17 cellular contexts compared by ENCODE assay signal in the genomic region with DNA sequence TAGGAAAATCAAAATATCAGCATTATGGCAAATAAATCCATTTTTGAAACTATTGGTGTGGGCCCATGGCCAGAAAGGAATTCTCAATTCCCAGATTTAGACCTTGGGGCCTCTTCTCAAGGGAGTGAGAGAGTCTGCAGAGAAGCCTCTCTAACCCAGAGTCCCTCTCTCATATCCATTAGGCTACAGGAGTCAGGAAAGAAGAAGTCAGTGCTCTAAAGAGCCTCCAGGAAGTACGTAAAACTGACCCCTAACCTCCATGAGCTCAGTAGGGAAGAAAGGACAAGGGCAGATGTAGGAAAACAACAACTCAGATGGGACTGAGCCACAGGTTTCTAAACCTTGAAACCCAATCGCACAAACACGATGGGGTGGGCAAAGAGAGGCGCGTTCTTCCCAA.
DNase-seq lines count a peak whose midpoint lies in the region; ATAC-seq and TF ChIP-seq lines count a peak whose summit lies in the region.
"Had no signal": no experiment of that assay in that cellular context is flagged by ENCODE, and none has a peak within 500 bp of the region (broad histone marks: within the 10 kb centered on the region; RNA-seq: fewer than 3 reads in every experiment).

No MANE protein-coding gene starts in this region.

- 92 to 93% methylated on average over 2 to 5 of the region's 5 CpGs for WGBS in gastroesophageal sphincter (ENCODE audit: low coverage in 1 of 2), 2 donors
- WGBS in psoas muscle, 3 donors: 90 to 98% (median 94%) methylated on average over 5 of the region's 5 CpGs

- H3K36me3 ChIP-seq in left ventricle myocardium inferior (no peaks in the 10 kb centered on the region), gastroesophageal sphincter (no peaks in the 10 kb centered on the region), psoas muscle (ENCODE audit: insufficient read depth in 1 of 2, low read depth in 1 of 2) (no peaks in the 10 kb centered on the region), subcutaneous abdominal adipose tissue (ENCODE audit: control insufficient read depth in 5 of 5, insufficient read depth in 5 of 5, low read length in 5 of 5) (no peaks in the 10 kb centered on the region)

- H3K27me3 ChIP-seq in left ventricle myocardium inferior (ENCODE audit: low read depth) (no peaks in the 10 kb centered on the region), gastroesophageal sphincter (no peaks in the 10 kb centered on the region), psoas muscle (ENCODE audit: insufficient read depth in 3 of 3, low read length in 2 of 3) (no peaks in the 10 kb centered on the region), subcutaneous abdominal adipose tissue (ENCODE audit: control insufficient read depth in 5 of 5, insufficient read depth in 4 of 5, low read length in 5 of 5) (no peaks in the 10 kb centered on the region)

- TF ChIP-seq CTCF in left ventricle myocardium inferior (IDR thresholded peaks at IDR 0.05; ENCODE audit: borderline replicate concordance) (no peak), gastroesophageal sphincter (IDR thresholded peaks at IDR 0.05) (no peak), psoas muscle (IDR thresholded peaks at IDR 0.05) (no peak)

- intact Hi-C loops in left ventricle myocardium inferior (cut with micrococcal nuclease) (no loop called here), left cardiac atrium (cut with DNase I) (no loop called here), psoas muscle (cut with DNase I) (no loop called here)

- no peak overlapping the region for H3K9ac ChIP-seq in subcutaneous abdominal adipose tissue (ENCODE audit: low read length in 5 of 5)

- no peaks in the 10 kb centered on the region for H3K4me1 ChIP-seq in left ventricle myocardium inferior
- peaks cover 0 to 17% (median 0%) of the 10 kb centered on the region in 3 donors for H3K4me1 ChIP-seq in gastroesophageal sphincter
- peaks cover 6% of the 10 kb centered on the region for H3K4me1 ChIP-seq in psoas muscle
- H3K4me1 ChIP-seq in subcutaneous abdominal adipose tissue (ENCODE audit: control insufficient read depth in 5 of 5, insufficient read depth in 5 of 5, low read length in 5 of 5): peaks cover 0 to 22% (median 17%) of the 10 kb centered on the region in 5 donors

- peak overlapping the region; percentile 53 for H3K27ac ChIP-seq in left ventricle myocardium inferior (replicated peaks)
- H3K27ac ChIP-seq in gastroesophageal sphincter: peak overlapping the region in 3 of 4 donors; percentile 29 to 61 (median 50)
- peak overlapping the region; percentile 33 for H3K27ac ChIP-seq in psoas muscle
- H3K27ac ChIP-seq in subcutaneous abdominal adipose tissue (ENCODE audit: low read depth, low read length): peak overlapping the region; percentile 81
- H3K27ac ChIP-seq: C4-2B had no signal

- H3K9me3 ChIP-seq in left ventricle myocardium inferior (replicated peaks) (no peaks in the 10 kb centered on the region), gastroesophageal sphincter (no peaks in the 10 kb centered on the region), psoas muscle (no peaks in the 10 kb centered on the region), subcutaneous abdominal adipose tissue (ENCODE audit: control insufficient read depth in 5 of 5, low read length in 5 of 5) (no peaks in the 10 kb centered on the region)

- H3K4me3 ChIP-seq in left ventricle myocardium inferior (no peak overlapping the region), gastroesophageal sphincter (no peak overlapping the region), psoas muscle (no peak overlapping the region), subcutaneous abdominal adipose tissue (ENCODE audit: low read depth in 1 of 5, low read length in 5 of 5) (peak overlapping the region in 1 of 5 donors; percentile 7)

- TF ChIP-seq POLR2A in gastroesophageal sphincter (IDR thresholded peaks at IDR 0.05): no peak

- DNase-seq in left ventricle myocardium inferior (no peak), left cardiac atrium (no peak), psoas muscle (no peak), NCI-H2107 (lab: John Stamatoyannopoulos, UW) (no peak), iPS-NIHi11 (ENCODE audit: low spot score) (no peak)
- DNase-seq: CD8-positive, alpha-beta memory T cell; Karpas-422; MV-4-11; NCI-H1105 treated with DMSO at 0.1 percent for 48 hours; NCI-H2029 treated with DMSO at 0.1 percent for 48 hours; NCI-H2171 treated with DMSO at 0.1 percent for 48 hours; NCI-H526; SHP77 had no signal

- ATAC-seq in left cardiac atrium: no peak
- no peak for ATAC-seq in gastroesophageal sphincter
- ATAC-seq in psoas muscle: no peak
- ATAC-seq in GM21447 (IDR thresholded peaks at IDR 0.05; ENCODE audit: unreplicated experiment): no peak

- TF ChIP-seq EP300 in gastroesophageal sphincter (IDR thresholded peaks at IDR 0.05): no peak
